In genomic region chr14:68796418-68797101, GRCh38 we compare ENCODE assay signal across 8 cellular contexts. TPM values are rescaled to one million over a fixed set of nuclear protein-coding genes. Genes with fewer than 3 reads are reported as not detected.
DNase-seq lines count a peak whose midpoint lies in the region; ATAC-seq and TF ChIP-seq lines count a peak whose summit lies in the region.

No MANE protein-coding gene starts in this region.

- H3K27me3 Mint-ChIP-seq in CD4-positive, CD25-positive, alpha-beta regulatory T cell: peaks cover 22% of the 10 kb centered on the region
- H3K27me3 Mint-ChIP-seq in nephron progenitor cell (ENCODE audit: low read depth, poor library complexity): peaks cover 12% of the 10 kb centered on the region

- ATAC-seq in CD4-positive, CD25-positive, alpha-beta regulatory T cell (ENCODE audit: low read depth in 2 of 2): no peak

- H3K4me3 ChIP-seq in CD4-positive, CD25-positive, alpha-beta regulatory T cell (ENCODE audit: low read depth, low read length): peak overlapping the region; percentile 59
- peak overlapping the region; percentile 84 for H3K4me3 ChIP-seq in OCI-LY1 (ENCODE audit: low read depth, low read length, poor library complexity, severe bottlenecking)
- peak overlapping the region; percentile 89 for H3K4me3 ChIP-seq in effector memory CD4-positive, alpha-beta T cell (ENCODE audit: insufficient read depth, low read depth, low read length, poor library complexity, severe bottlenecking)

- peaks cover 24% of the 10 kb centered on the region for H3K4me1 ChIP-seq in CD4-positive, CD25-positive, alpha-beta regulatory T cell (ENCODE audit: control insufficient read depth, insufficient read depth, low read length, poor library complexity, severe bottlenecking)
- H3K4me1 ChIP-seq in OCI-LY1 (ENCODE audit: insufficient read depth, low read length, severe bottlenecking): peaks cover 42% of the 10 kb centered on the region
- peaks cover 23% of the 10 kb centered on the region for H3K4me1 ChIP-seq in effector memory CD4-positive, alpha-beta T cell (ENCODE audit: control insufficient read depth, insufficient read depth, low read length, poor library complexity, severe bottlenecking)

- no peak overlapping the region for H2AFZ ChIP-seq in OCI-LY1 (ENCODE audit: low read length)

- H3K4me2 ChIP-seq in OCI-LY1 (ENCODE audit: low read length): peak overlapping the region; percentile 89

- peak overlapping the region; percentile 95 to 98 (median 98) for H3K4me3 Mint-ChIP-seq in CD4-positive, CD25-positive, alpha-beta regulatory T cell
- peak overlapping the region; percentile 87 for H3K4me3 Mint-ChIP-seq in nephron progenitor cell

- H3K36me3 ChIP-seq in CD4-positive, CD25-positive, alpha-beta regulatory T cell (ENCODE audit: control insufficient read depth, insufficient read depth, low read length): no peaks in the 10 kb centered on the region
- H3K36me3 ChIP-seq in OCI-LY1 (ENCODE audit: insufficient read depth, low read length): peaks cover 10% of the 10 kb centered on the region
- no peaks in the 10 kb centered on the region for H3K36me3 ChIP-seq in effector memory CD4-positive, alpha-beta T cell (ENCODE audit: control insufficient read depth, insufficient read depth, low read length)

- H3K9ac ChIP-seq in OCI-LY1 (ENCODE audit: low read length): peak overlapping the region; percentile 96

- no peaks in the 10 kb centered on the region for H4K20me1 ChIP-seq in OCI-LY1 (ENCODE audit: insufficient read depth, low read length)

- peak overlapping the region; percentile 96 to 100 (median 98) for H3K27ac Mint-ChIP-seq in CD4-positive, CD25-positive, alpha-beta regulatory T cell
- H3K27ac Mint-ChIP-seq in nephron progenitor cell: peak overlapping the region; percentile 95

- H3K27me3 ChIP-seq in CD4-positive, CD25-positive, alpha-beta regulatory T cell (ENCODE audit: control insufficient read depth, insufficient read depth, low read length): no peaks in the 10 kb centered on the region
- no peaks in the 10 kb centered on the region for H3K27me3 ChIP-seq in OCI-LY1 (ENCODE audit: insufficient read depth, low read length)
- H3K27me3 ChIP-seq in effector memory CD4-positive, alpha-beta T cell (replicated peaks; ENCODE audit: control insufficient read depth, insufficient read depth, low read length, poor library complexity, severe bottlenecking): no peaks in the 10 kb centered on the region

- H3K79me2 ChIP-seq in OCI-LY1 (ENCODE audit: insufficient read depth, low read length): peaks cover 14% of the 10 kb centered on the region

- H3K9me3 ChIP-seq in CD4-positive, CD25-positive, alpha-beta regulatory T cell (ENCODE audit: control insufficient read depth in 2 of 2, low read length in 2 of 2): peaks cover 3 to 7% of the 10 kb centered on the region in 2 experiments
- H3K9me3 ChIP-seq in OCI-LY1 (ENCODE audit: low read length): peaks cover 4% of the 10 kb centered on the region
- H3K9me3 ChIP-seq in effector memory CD4-positive, alpha-beta T cell (ENCODE audit: control insufficient read depth, low read length): peaks cover 7% of the 10 kb centered on the region

- 0 out of 2 replicates have a peak, but pooled peaks cover 4% of the 10 kb centered on the region for H3F3A ChIP-seq in OCI-LY1 (ENCODE audit: insufficient read depth, low read length)

- no peak for DNase-seq in CD4-positive, CD25-positive, alpha-beta regulatory T cell
- no peak for DNase-seq in effector memory CD4-positive, alpha-beta T cell
- DNase-seq in nephron progenitor cell: no peak
- DNase-seq in putamen (ENCODE audit: low spot score): no peak
- DNase-seq in NCI-H446 (lab: John Stamatoyannopoulos, UW): no peak
- DNase-seq in NK-92 (lab: John Stamatoyannopoulos, UW; ENCODE audit: unreplicated experiment): no peak
- DNase-seq in NCI-H2029 (lab: John Stamatoyannopoulos, UW): no peak

- peaks cover 0 to 7% (median 2%) of the 10 kb centered on the region in 7 donors for H3K9me3 Mint-ChIP-seq in CD4-positive, CD25-positive, alpha-beta regulatory T cell
- H3K9me3 Mint-ChIP-seq in nephron progenitor cell: peaks cover 27% of the 10 kb centered on the region

- H3K9me2 ChIP-seq in OCI-LY1 (ENCODE audit: low read depth, low read length): no peaks in the 10 kb centered on the region

- peaks cover 1% of the 10 kb centered on the region for H3K36me3 Mint-ChIP-seq in CD4-positive, CD25-positive, alpha-beta regulatory T cell
- peaks cover 33% of the 10 kb centered on the region for H3K36me3 Mint-ChIP-seq in nephron progenitor cell (ENCODE audit: low read depth)

- H3K4me1 Mint-ChIP-seq in CD4-positive, CD25-positive, alpha-beta regulatory T cell: peaks cover 7 to 50% (median 25%) of the 10 kb centered on the region in 4 donors
- H3K4me1 Mint-ChIP-seq in nephron progenitor cell: peaks cover 38% of the 10 kb centered on the region

- peak overlapping the region; percentile 99 for H3K27ac ChIP-seq in CD4-positive, CD25-positive, alpha-beta regulatory T cell (ENCODE audit: insufficient read depth, low read length, poor library complexity, severe bottlenecking)
- peak overlapping the region; percentile 98 for H3K27ac ChIP-seq in OCI-LY1 (ENCODE audit: low read depth, low read length, poor library complexity, severe bottlenecking)
- H3K27ac ChIP-seq in effector memory CD4-positive, alpha-beta T cell (ENCODE audit: insufficient read depth, low read length, poor library complexity, severe bottlenecking): peak overlapping the region; percentile 100

- TF ChIP-seq CTCF in OCI-LY1 (IDR thresholded peaks at IDR 0.05; ENCODE audit: low read length) (no peak), nephron progenitor cell (IDR thresholded peaks at IDR 0.05) (no peak)

RNA-seq across cellular contexts. Expression of gene ZFP36L1, which starts 3.7 kb away (rescaled TPM):
- 200 TPM for total RNA-seq in CD4-positive, CD25-positive, alpha-beta regulatory T cell
- polyA plus RNA-seq in CD4-positive, CD25-positive, alpha-beta regulatory T cell: 100 to 1,000 TPM in 2 of 4 donors, 10 to 100 TPM in 2; 78.5 to 116 (median 105) TPM
